In genomic region chr3:49132437-49133225, GRCh38 we compare ENCODE assay signal across 8 cellular contexts. TPM values are rescaled to one million over a fixed set of nuclear protein-coding genes. Genes with fewer than 3 reads are reported as not detected.
DNase-seq lines count a peak whose midpoint lies in the region; ATAC-seq and TF ChIP-seq lines count a peak whose summit lies in the region.

LAMB2 (minus strand) TSS chr3:49133050; CDS start chr3:49132867, 183 bp downstream.

- H3K9me3 ChIP-seq in HEK293 (ENCODE audit: control insufficient read depth, insufficient read depth, low read depth, low read length) (no peaks in the 10 kb centered on the region), SJSA1 (replicated peaks) (no peaks in the 10 kb centered on the region), tibial artery (no peaks in the 10 kb centered on the region)

- H3K27me3 ChIP-seq in SJSA1 (replicated peaks) = no peaks in the 10 kb centered on the region
- H3K27me3 ChIP-seq in tibial artery = peaks cover 0 to under 1% of the 10 kb centered on the region in 2 donors

- peak within 1 kb of the TSS; percentile 52; the same call in 1 of the 2 replicates for H3K27ac ChIP-seq in HEK293 (ENCODE audit: extremely low read depth, low read depth, low read length)
- peak within 1 kb of the TSS; percentile 88 for H3K27ac ChIP-seq in SJSA1
- H3K27ac ChIP-seq in tibial artery = peak within 1 kb of the TSS; percentile 92 to 93

- CTCF ChIA-PET in HEK293 (lab: Yijun Ruan, JAX) = interaction anchor here (0.8 to 1.0 kb wide), 2 partner anchors 39 to 109 kb away, joined by 3 to 4 read pairs; partner anchors contain the start of gene KLHDC8B

- intact Hi-C loops in tibial artery (cut with DNase I; ENCODE audit: low total_unique reads) = loop anchor here (5.0 kb wide), 1 partner anchor 35 kb away; no protein-coding TSS in a partner anchor

- peaks cover 0 to 39% of the 10 kb centered on the region in 2 experiments; a peak in 1 of 3 replicates for H3K36me3 ChIP-seq in HEK293 (ENCODE audit: control insufficient read depth in 2 of 2, insufficient read depth in 1 of 2, low read length in 2 of 2)
- peaks cover 45% of the 10 kb centered on the region for H3K36me3 ChIP-seq in SJSA1
- peaks cover 30 to 41% (median 32%) of the 10 kb centered on the region in 3 donors for H3K36me3 ChIP-seq in tibial artery

- DNase-seq in SJSA1 (ENCODE audit: low read depth in 1 of 2, low spot score in 2 of 2) (peak; percentile 85 to 89), mesenteric fat pad (ENCODE audit: low spot score) (no peak), tibial artery (peak; percentile 65 to 89)
- DNase-seq in effector CD8-positive, alpha-beta T cell (lab: John Stamatoyannopoulos, UW) = no peak

- H3K4me1 ChIP-seq in HEK293 (ENCODE audit: control insufficient read depth, insufficient read depth, low read length) (no peaks in the 10 kb centered on the region; the same call in 1 of the 2 replicates), SJSA1 (replicated peaks) (peaks cover 18% of the 10 kb centered on the region), tibial artery (peaks cover 0 to 51% (median 37%) of the 10 kb centered on the region in 4 donors)

- H3K4me3 ChIP-seq in HEK293 (ENCODE audit: low read depth, low read length) = peak within 1 kb of the TSS; percentile 71
- peak within 1 kb of the TSS; percentile 56 for H3K4me3 ChIP-seq in SJSA1
- peak within 1 kb of the TSS; percentile 72 to 78 for H3K4me3 ChIP-seq in tibial artery

- peak; percentile 84 for ATAC-seq in esophagus mucosa
- no peak for ATAC-seq in HG03139 (IDR thresholded peaks at IDR 0.05; ENCODE audit: unreplicated experiment)
- no peak for ATAC-seq in HG03520 (IDR thresholded peaks at IDR 0.05; ENCODE audit: unreplicated experiment)

- POLR2A ChIA-PET in HEK293 (lab: Yijun Ruan, JAX) = interaction anchor here (0.6 to 3.4 kb wide), 11 partner anchors 12 to 337 kb away, joined by 3 to 31 read pairs (median 3); partner anchors contain the start of genes DAG1, IMPDH2, NDUFAF3 and QRICH1

- TF ChIP-seq CTCF in HEK293 (tag by site-specific recombination; IDR thresholded peaks at IDR 0.05) = peak; percentile 38; the same call in 1 of the 2 replicates
- TF ChIP-seq CTCF in tibial artery (IDR thresholded peaks at IDR 0.05) = no peak

TF ChIP-seq in HEK293, 187 proteins besides CTCF, POLR2A, EP300 and RAD21 (continues in another document):
- TF ChIP-seq ZNF341 (tag by site-specific recombination; IDR thresholded peaks at IDR 0.05; ENCODE audit: low read depth) (peak; percentile 95), KLF17 (tag by site-specific recombination; IDR thresholded peaks at IDR 0.05) (peak; percentile 48; the same call in 1 of the 2 replicates), ZBTB10 (tag by site-specific recombination; IDR thresholded peaks at IDR 0.05) (0 out of 2 replicates have a peak, but pooled peaks have one; percentile 33), KLF8 (tag by site-specific recombination; IDR thresholded peaks at IDR 0.05) (peak; percentile 74), ZNF398 (tag by site-specific recombination; IDR thresholded peaks at IDR 0.05) (peak; percentile 61; the same call in 1 of the 2 replicates), ZNF785 (tag by site-specific recombination; IDR thresholded peaks at IDR 0.05) (no peak), MEIS1 (CRISPR knock-in tag; IDR thresholded peaks at IDR 0.05; ENCODE audit: borderline replicate concordance) (no peak), ZNF580 (tag by site-specific recombination; IDR thresholded peaks at IDR 0.05) (peak; percentile 58; the same call in 1 of the 2 replicates), ZFP69B (tag by site-specific recombination; IDR thresholded peaks at IDR 0.05) (no peak), ZIC2 (tag by site-specific recombination; IDR thresholded peaks at IDR 0.05) (0 out of 2 replicates have a peak, but pooled peaks have one; percentile 19), ZBTB1 (tag by site-specific recombination; IDR thresholded peaks at IDR 0.05) (no peak), KLF1 (tag by site-specific recombination; IDR thresholded peaks at IDR 0.05) (peak; percentile 88), ZSCAN30 (tag by site-specific recombination; IDR thresholded peaks at IDR 0.05) (peak; percentile 62; the same call in 1 of the 2 replicates), TRIM28 (IDR thresholded peaks at IDR 0.05; ENCODE audit: borderline replicate concordance, low read length) (no peak), ZNF571 (tag by site-specific recombination; IDR thresholded peaks at IDR 0.05) (no peak), ZNF280C (tag by site-specific recombination; IDR thresholded peaks at IDR 0.05) (no peak), ZNF366 (tag by site-specific recombination; conservative IDR thresholded peaks at IDR 0.05) (peak; percentile 54; the same call in 1 of the 2 replicates)

RNA-seq across cellular contexts. Expression of gene LAMB2, which starts in this region (rescaled TPM):
- 97.2 and 171 TPM in 2 replicates for total RNA-seq in SJSA1 (2014; rRNA removed; shearing (Covaris generic))
- total RNA-seq in esophagus mucosa (69.7 TPM), mesenteric fat pad (310 TPM)

Comparison
In these comparisons a context has a peak if more than half of its experiments do, and no peak if none do; other contexts are left out.
1. DNase-seq: peak in SJSA1 (2 of 2) and tibial artery (2 of 2); none in mesenteric fat pad (single experiment) and effector CD8-positive, alpha-beta T cell (single experiment).
2. Peak in every context shown above with its lines, with median percentiles within 50 percentile points of each other: H3K27ac ChIP-seq and H3K4me3 ChIP-seq.